ENCODE assay signal across 1 cellular context in the genomic region with DNA sequence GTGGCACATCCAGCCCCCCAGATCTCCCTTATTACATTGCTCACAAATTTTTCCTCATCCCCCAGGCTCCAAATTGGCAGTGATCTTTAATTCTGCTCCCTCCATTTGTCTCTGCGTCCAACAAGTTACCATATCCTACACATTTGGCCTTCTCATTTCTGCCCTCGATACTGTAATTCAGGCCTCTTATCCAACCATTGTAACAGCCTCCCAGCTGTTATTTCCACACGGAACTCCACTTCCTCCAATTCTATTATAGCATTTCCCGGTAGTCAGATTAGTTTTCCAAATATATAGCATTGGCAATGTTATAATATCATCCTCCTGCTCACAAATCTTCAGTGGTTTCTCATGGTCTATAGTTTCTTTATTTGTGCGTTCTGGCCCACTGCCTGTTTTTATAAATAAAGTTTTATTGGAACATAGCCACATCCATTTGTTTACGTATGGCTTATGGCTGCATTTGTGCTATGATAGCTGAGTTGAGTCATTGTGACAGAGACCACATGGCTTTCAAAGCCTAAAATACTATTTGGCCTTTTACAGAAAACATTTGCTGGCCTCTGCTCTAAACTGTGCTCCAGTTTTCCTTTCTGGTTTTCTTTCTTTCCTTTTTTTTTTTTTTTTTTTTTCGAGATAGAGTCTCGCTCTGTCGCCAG.
TF ChIP-seq lines count a peak whose summit lies in the region.

No MANE protein-coding gene starts in this region.

TF ChIP-seq in HepG2, 621 proteins besides CTCF, POLR2A, EP300 and RAD21 (continued from another document):
- TF ChIP-seq, protein P1, sequence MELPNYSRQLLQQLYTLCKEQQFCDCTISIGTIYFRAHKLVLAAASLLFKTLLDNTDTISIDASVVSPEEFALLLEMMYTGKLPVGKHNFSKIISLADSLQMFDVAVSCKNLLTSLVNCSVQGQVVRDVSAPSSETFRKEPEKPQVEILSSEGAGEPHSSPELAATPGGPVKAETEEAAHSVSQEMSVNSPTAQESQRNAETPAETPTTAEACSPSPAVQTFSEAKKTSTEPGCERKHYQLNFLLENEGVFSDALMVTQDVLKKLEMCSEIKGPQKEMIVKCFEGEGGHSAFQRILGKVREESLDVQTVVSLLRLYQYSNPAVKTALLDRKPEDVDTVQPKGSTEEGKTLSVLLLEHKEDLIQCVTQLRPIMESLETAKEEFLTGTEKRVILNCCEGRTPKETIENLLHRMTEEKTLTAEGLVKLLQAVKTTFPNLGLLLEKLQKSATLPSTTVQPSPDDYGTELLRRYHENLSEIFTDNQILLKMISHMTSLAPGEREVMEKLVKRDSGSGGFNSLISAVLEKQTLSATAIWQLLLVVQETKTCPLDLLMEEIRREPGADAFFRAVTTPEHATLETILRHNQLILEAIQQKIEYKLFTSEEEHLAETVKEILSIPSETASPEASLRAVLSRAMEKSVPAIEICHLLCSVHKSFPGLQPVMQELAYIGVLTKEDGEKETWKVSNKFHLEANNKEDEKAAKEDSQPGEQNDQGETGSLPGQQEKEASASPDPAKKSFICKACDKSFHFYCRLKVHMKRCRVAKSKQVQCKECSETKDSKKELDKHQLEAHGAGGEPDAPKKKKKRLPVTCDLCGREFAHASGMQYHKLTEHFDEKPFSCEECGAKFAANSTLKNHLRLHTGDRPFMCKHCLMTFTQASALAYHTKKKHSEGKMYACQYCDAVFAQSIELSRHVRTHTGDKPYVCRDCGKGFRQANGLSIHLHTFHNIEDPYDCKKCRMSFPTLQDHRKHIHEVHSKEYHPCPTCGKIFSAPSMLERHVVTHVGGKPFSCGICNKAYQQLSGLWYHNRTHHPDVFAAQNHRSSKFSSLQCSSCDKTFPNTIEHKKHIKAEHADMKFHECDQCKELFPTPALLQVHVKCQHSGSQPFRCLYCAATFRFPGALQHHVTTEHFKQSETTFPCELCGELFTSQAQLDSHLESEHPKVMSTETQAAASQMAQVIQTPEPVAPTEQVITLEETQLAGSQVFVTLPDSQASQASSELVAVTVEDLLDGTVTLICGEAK (IDR thresholded peaks at IDR 0.05): peak; percentile 56
- TF ChIP-seq, protein P1 (CRISPR knock-in tag; IDR thresholded peaks at IDR 0.05): peak; percentile 78; the same call in 1 of the 2 replicates
- TF ChIP-seq PPARG (CRISPR knock-in tag; conservative IDR thresholded peaks at IDR 0.05): no peak
TF ChIP-seq in HepG2: peak in this region for 1.
